In genomic region chr22:36532466-36532865, GRCh38 we compare ENCODE assay signal across 1 cellular context.
TF ChIP-seq lines count a peak whose summit lies in the region.

No MANE protein-coding gene starts in this region.

TF ChIP-seq in H1, 55 proteins besides CTCF, POLR2A, EP300 and RAD21:
- no peak for TF ChIP-seq USF2 (IDR thresholded peaks at IDR 0.05; ENCODE audit: low read length)
- peak; percentile 48; the same call in 1 of the 2 replicates for TF ChIP-seq KDM1A (IDR thresholded peaks at IDR 0.05; ENCODE audit: borderline replicate concordance, low read length)
